In the genomic region with DNA sequence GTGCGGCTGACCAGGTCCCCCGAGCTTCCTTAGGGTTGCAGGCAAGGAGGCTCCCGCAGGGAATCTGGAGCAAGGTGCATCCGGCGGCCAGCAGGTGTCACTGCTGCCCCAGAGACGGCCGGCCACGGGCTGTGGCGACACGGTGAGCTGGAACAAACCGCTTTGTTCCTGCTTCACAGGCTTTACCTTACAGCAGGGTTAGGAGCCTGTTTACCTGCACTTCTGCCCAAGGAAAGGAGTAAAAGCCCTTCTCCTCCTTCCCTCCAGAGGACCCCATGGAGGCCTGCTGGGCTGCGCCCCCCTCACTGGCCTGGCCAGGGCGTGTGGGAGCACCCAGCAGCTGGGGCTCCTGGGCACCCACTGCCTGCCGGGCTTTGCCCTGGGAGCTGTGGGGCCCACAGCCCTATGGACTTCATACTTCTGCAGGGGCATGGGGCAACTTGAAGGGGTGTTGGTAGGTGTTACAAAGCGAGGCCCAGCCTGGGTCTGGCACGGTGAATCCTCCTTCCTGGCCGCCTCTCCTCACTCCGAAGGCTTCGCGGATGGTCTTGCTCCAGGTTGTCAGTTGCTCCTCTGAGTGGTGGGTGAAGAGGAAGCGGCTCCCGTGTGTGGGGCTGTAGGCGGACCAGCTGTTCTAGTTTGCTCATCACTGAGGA, we compare ENCODE assay signal across 8 cellular contexts.
A peak's percentile ranks its signal among the peaks of the same experiment; 100 is the strongest.
DNase-seq lines count a peak whose midpoint lies in the region; ATAC-seq and TF ChIP-seq lines count a peak whose summit lies in the region.

No MANE protein-coding gene starts in this region.

- TF ChIP-seq CTCF in gastroesophageal sphincter (IDR thresholded peaks at IDR 0.05) (peak in 3 of 4 experiments; percentile 92 to 94 (median 93)), osteocyte (IDR thresholded peaks at IDR 0.05) (peak; percentile 97), tibial artery (IDR thresholded peaks at IDR 0.05) (peak; percentile 91 to 97)

- H3K4me3 Mint-ChIP-seq in activated T-helper 2 cell treated with anti-CD3 and anti-CD28 coated beads, Interferon-gamma antibody, Interleukin-2, Interleukin-4, amounts not matched to agents 10 μg/mL and 5 μg/mL and 100 μg/mL, durations not matched to agents 14 hours and 24 hours and 36 hours (ENCODE audit: low read depth) = no peak overlapping the region
- no peak overlapping the region for H3K4me3 Mint-ChIP-seq in osteocyte (ENCODE audit: unreplicated experiment)

- no peaks in the 10 kb centered on the region for H3K4me1 Mint-ChIP-seq in activated T-helper 2 cell treated with anti-CD3 and anti-CD28 coated beads, Interferon-gamma antibody, Interleukin-2, Interleukin-4, amounts not matched to agents 10 μg/mL and 5 μg/mL and 100 μg/mL, durations not matched to agents 14 hours and 24 hours and 36 hours (ENCODE audit: low read depth)
- H3K4me1 Mint-ChIP-seq in osteocyte (ENCODE audit: unreplicated experiment) = peaks cover 26% of the 10 kb centered on the region

- H3K9me3 ChIP-seq in gastroesophageal sphincter = no peaks in the 10 kb centered on the region
- no peaks in the 10 kb centered on the region for H3K9me3 ChIP-seq in tibial artery

- H3K4me1 ChIP-seq in gastroesophageal sphincter (peaks cover 0 to 10% (median 3%) of the 10 kb centered on the region in 3 donors), tibial artery (peaks cover 0 to 7% (median 5%) of the 10 kb centered on the region in 4 donors)

- H3K27me3 Mint-ChIP-seq in activated T-helper 2 cell treated with anti-CD3 and anti-CD28 coated beads, Interferon-gamma antibody, Interleukin-2, Interleukin-4, amounts not matched to agents 10 μg/mL and 5 μg/mL and 100 μg/mL, durations not matched to agents 14 hours and 24 hours and 36 hours (ENCODE audit: low read depth) = peaks cover 17% of the 10 kb centered on the region
- no peaks in the 10 kb centered on the region for H3K27me3 Mint-ChIP-seq in osteocyte (ENCODE audit: unreplicated experiment)

- H3K9me3 Mint-ChIP-seq in activated T-helper 2 cell treated with anti-CD3 and anti-CD28 coated beads, Interferon-gamma antibody, Interleukin-2, Interleukin-4, amounts not matched to agents 10 μg/mL and 5 μg/mL and 100 μg/mL, durations not matched to agents 14 hours and 24 hours and 36 hours = no peaks in the 10 kb centered on the region
- H3K9me3 Mint-ChIP-seq in osteocyte (ENCODE audit: unreplicated experiment) = no peaks in the 10 kb centered on the region

- intact Hi-C loops in activated T-helper 2 cell treated with anti-CD3 and anti-CD28 coated beads, Interferon-gamma antibody, Interleukin-2, Interleukin-4, amounts not matched to agents 10 μg/mL and 5 μg/mL and 100 μg/mL, durations not matched to agents 14 hours and 24 hours and 36 hours (cut with micrococcal nuclease) = loop anchor here (5.0 to 10.0 kb wide), 4 partner anchors 119 to 1446 kb away; no protein-coding TSS in a partner anchor
- intact Hi-C loops in tibial artery (cut with DNase I; ENCODE audit: low total_unique reads) = loop anchor here (10.0 kb wide), 2 partner anchors 1239 to 1449 kb away; no protein-coding TSS in a partner anchor

- ATAC-seq in GM21526 (IDR thresholded peaks at IDR 0.05; ENCODE audit: low FRiP score, unreplicated experiment) (peak; percentile 71), gastroesophageal sphincter (peak; percentile 82)

- 63 to 90% methylated on average over 4 to 5 of the region's 23 CpGs for WGBS in gastroesophageal sphincter (ENCODE audit: low coverage in 1 of 2), 2 donors

- no peaks in the 10 kb centered on the region for H3K36me3 Mint-ChIP-seq in activated T-helper 2 cell treated with anti-CD3 and anti-CD28 coated beads, Interferon-gamma antibody, Interleukin-2, Interleukin-4, amounts not matched to agents 10 μg/mL and 5 μg/mL and 100 μg/mL, durations not matched to agents 14 hours and 24 hours and 36 hours (ENCODE audit: low read depth)
- no peaks in the 10 kb centered on the region for H3K36me3 Mint-ChIP-seq in osteocyte (ENCODE audit: unreplicated experiment)

- H3K4me3 ChIP-seq in gastroesophageal sphincter (peak overlapping the region in 1 of 2 donors; percentile 1), tibial artery (no peak overlapping the region)

- H3K36me3 ChIP-seq in gastroesophageal sphincter (no peaks in the 10 kb centered on the region), tibial artery (no peaks in the 10 kb centered on the region)

- DNase-seq in Caki2 (ENCODE audit: low read depth) (peak; percentile 72), Kasumi-1 (lab: John Stamatoyannopoulos, UW) (peak; percentile 56 to 67), RPMI7951 (ENCODE audit: low read depth) (peak; percentile 66), osteocyte (ENCODE audit: extremely low spot score, unreplicated experiment) (peak; percentile 92), tibial artery (peak; percentile 72 to 82)
- DNase-seq in activated T-helper 2 cell treated with anti-CD3 and anti-CD28 coated beads, Interferon-gamma antibody, Interleukin-2, Interleukin-4, amounts not matched to agents 10 μg/mL and 5 μg/mL and 100 μg/mL, durations not matched to agents 14 hours and 24 hours and 36 hours (ENCODE audit: low spot score) = peak; percentile 61

- no peak overlapping the region for H3K27ac Mint-ChIP-seq in activated T-helper 2 cell treated with anti-CD3 and anti-CD28 coated beads, Interferon-gamma antibody, Interleukin-2, Interleukin-4, amounts not matched to agents 10 μg/mL and 5 μg/mL and 100 μg/mL, durations not matched to agents 14 hours and 24 hours and 36 hours
- H3K27ac Mint-ChIP-seq in osteocyte (ENCODE audit: unreplicated experiment) = peak overlapping the region; percentile 31

- TF ChIP-seq POLR2A in gastroesophageal sphincter (IDR thresholded peaks at IDR 0.05) = no peak

- H3K27ac ChIP-seq in gastroesophageal sphincter = no peak overlapping the region
- no peak overlapping the region for H3K27ac ChIP-seq in tibial artery

- TF ChIP-seq EP300 in gastroesophageal sphincter (IDR thresholded peaks at IDR 0.05) = no peak

- H3K27me3 ChIP-seq in gastroesophageal sphincter = peaks cover 10% of the 10 kb centered on the region
- peaks cover 0 to 7% of the 10 kb centered on the region in 2 donors for H3K27me3 ChIP-seq in tibial artery

- in situ Hi-C loops in Caki2 (cut with HindIII; ENCODE audit: low pct_unique_long_range_greater_than_20kb, low sequenced_read_pairs) = no loop called here
